In genomic region chr11:30889116-30889765, GRCh38 we compare ENCODE assay signal across 21 cellular contexts.
DNase-seq lines count a peak whose midpoint lies in the region; ATAC-seq and TF ChIP-seq lines count a peak whose summit lies in the region.
"Had no signal": no experiment of that assay in that cellular context is flagged by ENCODE, and none has a peak within 500 bp of the region (broad histone marks: within the 10 kb centered on the region; RNA-seq: fewer than 3 reads in every experiment).

No MANE protein-coding gene starts in this region.

- DNase-seq in Daoy (ENCODE audit: low read depth) = peak; percentile 21
- DNase-seq in RWPE1 (ENCODE audit: low spot score) = peak; percentile 8
- DNase-seq in foreskin keratinocyte = peak in 1 of 2 donors; percentile 65
- peak; percentile 11 for DNase-seq in renal cortical epithelial cell (ENCODE audit: low read depth)
- no peak for DNase-seq in DMS 273 (lab: John Stamatoyannopoulos, UW; ENCODE audit: unreplicated experiment)
- DNase-seq in NCI-H2107 (lab: John Stamatoyannopoulos, UW) = no peak
- DNase-seq in HUDEP-2 (lab: John Stamatoyannopoulos, UW; ENCODE audit: unreplicated experiment in 76 of 76) = no peak
- DNase-seq in hippocampal formation (lab: John Stamatoyannopoulos, UW) = no peak
- DNase-seq: activated CD4-positive, alpha-beta T cell treated with anti-CD3 and anti-CD28 coated beads for 4 hours; CD8-positive, alpha-beta memory T cell; left colon; NCI-H1417; NCI-H2171 treated with DMSO at 0.1 percent for 48 hours; NCI-H82; Right ventricle myocardium superior; stimulated activated CD4-positive, alpha-beta T cell treated with anti-CD3 and anti-CD28 coated beads, Interleukin-4, amount 100 ng/mL, for 1 hour; tibial artery had no signal

- H3K27ac ChIP-seq in RWPE1 = no peak overlapping the region
- H3K27ac ChIP-seq in foreskin keratinocyte = no peak overlapping the region
- H3K27ac ChIP-seq: cardiac muscle cell, epithelial cell of prostate, tibial artery had no signal

- CTCF ChIA-PET in RWPE1 (lab: Yijun Ruan, JAX) = no interaction called here

- ATAC-seq in foreskin keratinocyte = peak; percentile 67
- ATAC-seq: HCT116, HepG2, left colon had no signal

- POLR2A ChIA-PET in RWPE1 (lab: Yijun Ruan, JAX; ENCODE audit: low non-redundant PET) = interaction anchor here (0.6 kb wide), 1 partner anchor 330 kb away, joined by 3 read pairs; no protein-coding TSS in a partner anchor

- H3K27me3 ChIP-seq in foreskin keratinocyte = no peaks in the 10 kb centered on the region
- H3K27me3 ChIP-seq: cardiac muscle cell, tibial artery had no signal

- no peak for TF ChIP-seq CTCF in RWPE1 (conservative IDR thresholded peaks at IDR 0.05; ENCODE audit: low read depth)
- no peak for TF ChIP-seq CTCF in foreskin keratinocyte (conservative IDR thresholded peaks at IDR 0.05)

- peaks cover 3% of the 10 kb centered on the region for H3K4me1 ChIP-seq in foreskin keratinocyte
- H3K4me1 ChIP-seq: tibial artery had no signal

Comparison
In these comparisons a context has a peak if more than half of its experiments do, and no peak if none do; other contexts are left out.
1. DNase-seq: peak in Daoy (single experiment), RWPE1 (single experiment) and renal cortical epithelial cell (single experiment); none in DMS 273 (single experiment), NCI-H2107 (single experiment), HUDEP-2 (0 of 76) and hippocampal formation (0 of 2).